29 cellular contexts compared by ENCODE assay signal in the genomic region with DNA sequence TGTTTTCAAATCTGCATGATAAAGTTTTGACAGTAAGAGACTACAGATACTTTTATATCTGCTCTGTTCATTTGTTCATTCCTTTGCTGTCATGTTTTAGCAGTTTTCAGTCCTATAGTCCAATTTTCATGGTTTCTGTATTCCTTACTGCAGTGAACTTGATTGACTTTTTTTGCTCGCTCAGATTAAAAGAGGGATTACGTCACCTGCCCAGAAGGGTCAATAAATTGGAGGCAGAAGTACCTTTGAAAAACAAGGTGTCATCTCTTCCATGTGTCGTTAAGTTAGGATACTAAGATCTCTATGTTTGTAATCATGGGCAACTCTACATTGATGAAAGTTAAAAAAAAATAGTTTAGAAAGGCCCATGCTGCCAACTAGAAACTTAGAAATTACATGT.
"Had no signal": no experiment of that assay in that cellular context is flagged by ENCODE, and none has a peak within 500 bp of the region (broad histone marks: within the 10 kb centered on the region; RNA-seq: fewer than 3 reads in every experiment).

No MANE protein-coding gene starts in this region.

- H3K4me1 Mint-ChIP-seq: stimulated activated effector memory CD8-positive, alpha-beta T cell treated with anti-CD3 and anti-CD28 coated beads, Interleukin-12 subunit alpha, Interleukin-12 subunit beta, amount 100 ng/mL, for 72 hours; stimulated activated memory B cell treated with anti-CD40 and anti-IgM and Interleukin-4, amounts not matched to agents 10 μg/mL and 1 μg/mL and 100 μg/mL, for 72 hours; stimulated activated naive B cell treated with anti-CD40 and anti-IgM and Interleukin-4, amounts not matched to agents 10 μg/mL and 1 μg/mL and 100 μg/mL, for 72 hours; stimulated activated naive CD8-positive, alpha-beta T cell treated with anti-CD3 and anti-CD28 coated beads, Interleukin-15, amount 100 ng/mL, for 72 hours had no signal

- H3K36me3 ChIP-seq: stomach, suprapubic skin, thoracic aorta, thyroid gland, tibial artery, tibial nerve, transverse colon, upper lobe of left lung, upper lobe of right lung, uterus, vagina had no signal

- H3K27me3 Mint-ChIP-seq: stimulated activated memory B cell treated with anti-CD40 and anti-IgM and Interleukin-4, amounts not matched to agents 10 μg/mL and 1 μg/mL and 100 μg/mL, for 72 hours; stimulated activated naive B cell treated with anti-CD40 and anti-IgM and Interleukin-4, amounts not matched to agents 10 μg/mL and 1 μg/mL and 100 μg/mL, for 72 hours; stimulated activated naive CD8-positive, alpha-beta T cell treated with anti-CD3 and anti-CD28 coated beads, Interleukin-15, amount 100 ng/mL, for 72 hours; stimulated activated naive CD8-positive, alpha-beta T cell treated with anti-CD3 and anti-CD28 coated beads, Interleukin-15, Interleukin-2, amounts not matched to agents 100 ng/mL and 50 ng/mL, for 24 hours; type B pancreatic cell had no signal

- H3K4me3 Mint-ChIP-seq: stimulated activated effector memory CD8-positive, alpha-beta T cell treated with anti-CD3 and anti-CD28 coated beads, Interleukin-12 subunit alpha, Interleukin-12 subunit beta, amount 100 ng/mL, for 72 hours; stimulated activated memory B cell treated with anti-CD40 and anti-IgM and Interleukin-4, amounts not matched to agents 10 μg/mL and 1 μg/mL and 100 μg/mL, for 72 hours; stimulated activated naive B cell treated with anti-CD40 and anti-IgM and Interleukin-4, amounts not matched to agents 10 μg/mL and 1 μg/mL and 100 μg/mL, for 72 hours; stimulated activated naive CD8-positive, alpha-beta T cell treated with anti-CD3 and anti-CD28 coated beads, Interleukin-15, amount 100 ng/mL, for 72 hours; stimulated activated naive CD8-positive, alpha-beta T cell treated with anti-CD3 and anti-CD28 coated beads, Interleukin-15, Interleukin-2, amounts not matched to agents 100 ng/mL and 50 ng/mL, for 24 hours; type B pancreatic cell had no signal

- H3K27ac ChIP-seq: stomach, suprapubic skin, testis, thoracic aorta, thyroid gland, tibial artery, tibial nerve, transverse colon, upper lobe of left lung, upper lobe of right lung, uterus, vagina had no signal

- ATAC-seq: stimulated activated effector memory CD8-positive, alpha-beta T cell treated with anti-CD3 and anti-CD28 coated beads, Interleukin-12 subunit alpha, Interleukin-12 subunit beta, amount 100 ng/mL, for 72 hours; stimulated activated memory B cell treated with anti-CD40 and anti-IgM and Interleukin-4, amounts not matched to agents 10 μg/mL and 1 μg/mL and 100 μg/mL, for 72 hours; stimulated activated naive B cell treated with anti-CD40 and anti-IgM and Interleukin-4, amounts not matched to agents 10 μg/mL and 1 μg/mL and 100 μg/mL, for 72 hours; stimulated activated naive CD8-positive, alpha-beta T cell treated with anti-CD3 and anti-CD28 coated beads, Interleukin-15, amount 100 ng/mL, for 72 hours; stimulated activated naive CD8-positive, alpha-beta T cell treated with anti-CD3 and anti-CD28 coated beads, Interleukin-15, Interleukin-2, amounts not matched to agents 100 U/mL and 50 U/mL, for 24 hours; upper lobe of right lung had no signal

- H3K27ac Mint-ChIP-seq: stimulated activated effector memory CD8-positive, alpha-beta T cell treated with anti-CD3 and anti-CD28 coated beads, Interleukin-12 subunit alpha, Interleukin-12 subunit beta, amount 100 ng/mL, for 72 hours; stimulated activated memory B cell treated with anti-CD40 and anti-IgM and Interleukin-4, amounts not matched to agents 10 μg/mL and 1 μg/mL and 100 μg/mL, for 72 hours; stimulated activated naive B cell treated with anti-CD40 and anti-IgM and Interleukin-4, amounts not matched to agents 10 μg/mL and 1 μg/mL and 100 μg/mL, for 72 hours; stimulated activated naive CD8-positive, alpha-beta T cell treated with anti-CD3 and anti-CD28 coated beads, Interleukin-15, amount 100 ng/mL, for 72 hours; stimulated activated naive CD8-positive, alpha-beta T cell treated with anti-CD3 and anti-CD28 coated beads, Interleukin-15, Interleukin-2, amounts not matched to agents 100 ng/mL and 50 ng/mL, for 24 hours; type B pancreatic cell had no signal

- H3K9me3 ChIP-seq: stomach, suprapubic skin, testis, thoracic aorta, thyroid gland, tibial artery, tibial nerve, transverse colon, upper lobe of left lung, upper lobe of right lung, vagina had no signal

- H3K4me3 ChIP-seq: stomach, suprapubic skin, testis, thoracic aorta, thyroid gland, tibial artery, tibial nerve, transverse colon, upper lobe of left lung, upper lobe of right lung, uterus, vagina had no signal

- H3K36me3 Mint-ChIP-seq: stimulated activated effector memory CD8-positive, alpha-beta T cell treated with anti-CD3 and anti-CD28 coated beads, Interleukin-12 subunit alpha, Interleukin-12 subunit beta, amount 100 ng/mL, for 72 hours; stimulated activated memory B cell treated with anti-CD40 and anti-IgM and Interleukin-4, amounts not matched to agents 10 μg/mL and 1 μg/mL and 100 μg/mL, for 72 hours; stimulated activated naive B cell treated with anti-CD40 and anti-IgM and Interleukin-4, amounts not matched to agents 10 μg/mL and 1 μg/mL and 100 μg/mL, for 72 hours; type B pancreatic cell had no signal

- FAIRE-seq: urothelium cell line had no signal

- DNase-seq: stimulated activated CD4-positive, alpha-beta T cell treated with anti-CD3 and anti-CD28 coated beads, Interleukin-2, amount 100 ng/mL, for 48 hours; stimulated activated CD4-positive, alpha-beta T cell treated with anti-CD3 and anti-CD28 coated beads, Interleukin-4, amount 100 ng/mL, for 1 hour; stimulated activated CD4-positive, alpha-beta T cell treated with anti-CD3 and anti-CD28 coated beads, Interleukin-4, amount 100 ng/mL, for 24 hours; stimulated activated CD4-positive, alpha-beta T cell treated with anti-CD3 and anti-CD28 coated beads, Interleukin-4, amount 100 ng/mL, for 4 hours; stimulated activated CD8-positive, alpha-beta memory T cell treated with anti-CD3 and anti-CD28 coated beads, Interleukin-4, amount 100 ng/mL, for 48 hours; stimulated activated naive B cell treated with anti-CD40 and anti-IgM and Interleukin-4, amounts not matched to agents 10 μg/mL and 1 μg/mL and 100 μg/mL, for 72 hours; stimulated activated naive CD4-positive, alpha-beta T cell; stimulated activated naive CD4-positive, alpha-beta T cell treated with Interleukin-2 at 50 U/mL for 16 hours; stimulated activated naive CD8-positive, alpha-beta T cell treated with anti-CD3 and anti-CD28 coated beads, Interleukin-15, amount 100 ng/mL, for 72 hours; stimulated activated naive CD8-positive, alpha-beta T cell treated with anti-CD3 and anti-CD28 coated beads, Interleukin-15, Interleukin-2, amounts not matched to agents 100 U/mL and 50 U/mL, for 24 hours; stomach; substantia nigra; testis; thyroid gland; tibial artery; transverse colon; trophoblast cell; upper lobe of left lung; upper lobe of right lung; uterus had no signal

- H3K9me3 Mint-ChIP-seq: stimulated activated memory B cell treated with anti-CD40 and anti-IgM and Interleukin-4, amounts not matched to agents 10 μg/mL and 1 μg/mL and 100 μg/mL, for 72 hours; stimulated activated naive B cell treated with anti-CD40 and anti-IgM and Interleukin-4, amounts not matched to agents 10 μg/mL and 1 μg/mL and 100 μg/mL, for 72 hours; stimulated activated naive CD8-positive, alpha-beta T cell treated with anti-CD3 and anti-CD28 coated beads, Interleukin-15, amount 100 ng/mL, for 72 hours; stimulated activated naive CD8-positive, alpha-beta T cell treated with anti-CD3 and anti-CD28 coated beads, Interleukin-15, Interleukin-2, amounts not matched to agents 100 ng/mL and 50 ng/mL, for 24 hours; type B pancreatic cell had no signal

- H3K4me1 ChIP-seq: stomach, suprapubic skin, testis, tibial nerve, transverse colon, upper lobe of left lung, upper lobe of right lung, uterus, vagina had no signal

- H3K27me3 ChIP-seq: stomach, suprapubic skin, testis, thyroid gland, tibial artery, tibial nerve, transverse colon, upper lobe of left lung, upper lobe of right lung, uterus, vagina had no signal
